Comparison of ENCODE assay signal across 1 cellular context in genomic region chr14:55389330-55389729, GRCh38.
TF ChIP-seq lines count a peak whose summit lies in the region.

No MANE protein-coding gene starts in this region.

TF ChIP-seq in K562, 482 proteins besides CTCF, POLR2A, EP300 and RAD21 (continued from another document):
- TF ChIP-seq RCOR1 (IDR thresholded peaks at IDR 0.05; ENCODE audit: borderline replicate concordance in 1 of 2, low read depth in 2 of 2, low read length in 2 of 2) (no peak), PHB (CRISPR knock-in tag; IDR thresholded peaks at IDR 0.05) (no peak), MXI1 (IDR thresholded peaks at IDR 0.05; ENCODE audit: low read depth, low read length) (no peak), TAF15 (IDR thresholded peaks at IDR 0.05; ENCODE audit: low read depth, low read length) (no peak), ZNF644 (tag; IDR thresholded peaks at IDR 0.05; ENCODE audit: low read depth) (no peak), ZNF253 (CRISPR knock-in tag; conservative IDR thresholded peaks at IDR 0.05) (no peak), E2F6 (IDR thresholded peaks at IDR 0.05; ENCODE audit: borderline replicate concordance in 1 of 2, extremely low read depth in 1 of 2, insufficient read depth in 1 of 2, insufficient read length in 1 of 2, low read depth in 1 of 2, low read length in 1 of 2, poor library complexity in 1 of 2, severe bottlenecking in 1 of 2) (no peak), LARP7 (IDR thresholded peaks at IDR 0.05) (no peak), ZNF277 (CRISPR knock-in tag; IDR thresholded peaks at IDR 0.05; ENCODE audit: borderline replicate concordance) (no peak), FOSL1 (tag; conservative IDR thresholded peaks at IDR 0.05) (peak; percentile 79), JUND (IDR thresholded peaks at IDR 0.05; ENCODE audit: borderline replicate concordance, low read depth, low read length) (peak; percentile 60; the same call in 1 of the 2 replicates), JUND (tag; IDR thresholded peaks at IDR 0.05; ENCODE audit: borderline replicate concordance, low read depth, low read length) (peak; percentile 51; the same call in 1 of the 3 replicates), ZNF133 (CRISPR knock-in tag; IDR thresholded peaks at IDR 0.05) (no peak), ZNF592 (IDR thresholded peaks at IDR 0.05) (peak; percentile 33; the same call in 1 of the 2 replicates)
- TF ChIP-seq, protein P1, sequence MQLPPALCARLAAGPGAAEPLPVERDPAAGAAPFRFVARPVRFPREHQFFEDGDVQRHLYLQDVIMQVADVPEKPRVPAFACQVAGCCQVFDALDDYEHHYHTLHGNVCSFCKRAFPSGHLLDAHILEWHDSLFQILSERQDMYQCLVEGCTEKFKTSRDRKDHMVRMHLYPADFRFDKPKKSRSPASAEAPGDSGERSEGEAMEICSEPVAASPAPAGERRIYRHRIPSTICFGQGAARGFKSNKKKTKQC (CRISPR knock-in tag; IDR thresholded peaks at IDR 0.05): no peak
- TF ChIP-seq, protein P2, sequence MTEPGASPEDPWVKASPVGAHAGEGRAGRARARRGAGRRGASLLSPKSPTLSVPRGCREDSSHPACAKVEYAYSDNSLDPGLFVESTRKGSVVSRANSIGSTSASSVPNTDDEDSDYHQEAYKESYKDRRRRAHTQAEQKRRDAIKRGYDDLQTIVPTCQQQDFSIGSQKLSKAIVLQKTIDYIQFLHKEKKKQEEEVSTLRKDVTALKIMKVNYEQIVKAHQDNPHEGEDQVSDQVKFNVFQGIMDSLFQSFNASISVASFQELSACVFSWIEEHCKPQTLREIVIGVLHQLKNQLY (CRISPR knock-in tag; conservative IDR thresholded peaks at IDR 0.05): no peak
